In the genomic region with DNA sequence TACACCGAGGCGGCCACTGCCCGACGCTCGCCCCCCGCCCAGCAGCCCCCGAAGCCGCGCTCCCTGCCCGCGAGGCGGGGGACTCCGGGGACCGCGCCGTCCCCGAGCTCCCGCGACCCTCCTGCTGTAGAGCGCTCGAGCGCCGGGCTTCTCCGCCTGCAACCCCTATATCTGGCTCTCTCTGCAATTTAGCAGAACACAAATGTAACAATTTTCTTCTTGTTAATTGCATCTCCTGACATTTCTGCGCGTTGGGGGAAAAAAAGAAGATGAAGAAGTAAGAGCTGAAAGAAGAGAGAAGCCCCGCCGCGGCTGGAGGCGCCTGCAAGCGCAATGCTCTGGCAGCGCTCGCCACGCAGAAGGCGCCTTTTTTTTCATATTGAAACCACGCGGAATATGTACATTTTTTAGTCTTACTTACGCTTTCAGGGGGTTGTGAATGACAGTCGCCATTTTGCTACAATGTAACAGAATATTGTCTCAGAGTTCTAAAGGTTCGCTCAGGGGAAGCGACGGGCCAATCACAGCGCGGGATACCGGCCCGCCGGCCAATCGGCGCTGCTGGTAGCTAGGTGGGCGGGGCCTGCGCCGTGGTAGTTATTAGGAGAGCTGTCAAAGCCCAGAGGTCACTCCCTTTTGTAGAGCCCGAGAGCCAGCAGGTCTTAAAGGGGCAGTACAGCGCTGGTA, we compare ENCODE assay signal across 8 cellular contexts. TPM values are rescaled to one million over a fixed set of nuclear protein-coding genes. Genes with fewer than 3 reads are reported as not detected.
A peak's percentile ranks its signal among the peaks of the same experiment; 100 is the strongest.
DNase-seq lines count a peak whose midpoint lies in the region; ATAC-seq and TF ChIP-seq lines count a peak whose summit lies in the region.

A gene (minus strand): TSS at position 466 of the 687 bp plus-strand sequence. CDS start 13 bp downstream, at position 453.

- H3K4me3 ChIP-seq in A673 (ENCODE audit: low read depth, low read length, poor library complexity, severe bottlenecking) (peak within 1 kb of the TSS; percentile 85), smooth muscle cell (peak within 1 kb of the TSS; percentile 96)

- H3K27me3 ChIP-seq in A673 (replicated peaks; ENCODE audit: insufficient read depth, low read depth, low read length, poor library complexity): no peaks in the 10 kb centered on the region
- H3K27me3 ChIP-seq in smooth muscle cell (ENCODE audit: low read depth): peaks cover 38% of the 10 kb centered on the region

- intact Hi-C loops in A673 (cut with micrococcal nuclease; ENCODE audit: unreplicated experiment): no loop called here

- CTCF ChIA-PET in A673 (lab: Charles Lee) (interaction anchor here (0.7 to 1.5 kb wide), 4 partner anchors 10 to 380 kb away, joined by 3 to 5 read pairs (median 4); no protein-coding TSS in a partner anchor), WTC11 (lab: Charles Lee) (interaction anchor here (0.7 to 2.6 kb wide), 16 partner anchors 9 to 380 kb away, joined by 3 to 25 read pairs (median 4); no protein-coding TSS in a partner anchor)

- no peak within 1 kb of the TSS for H3K27ac Mint-ChIP-seq in WTC11
- H3K27ac Mint-ChIP-seq in immature natural killer cell: peak within 1 kb of the TSS; percentile 42 to 85 (median 73)

- H3K9me3 ChIP-seq in A673 (ENCODE audit: low read depth, low read length, poor library complexity, severe bottlenecking) (no peaks in the 10 kb centered on the region), smooth muscle cell (replicated peaks; ENCODE audit: low read depth) (no peaks in the 10 kb centered on the region)

- no peaks in the 10 kb centered on the region for H3K36me3 Mint-ChIP-seq in WTC11
- no peaks in the 10 kb centered on the region for H3K36me3 Mint-ChIP-seq in immature natural killer cell

- peaks cover 19% of the 10 kb centered on the region for H4K20me1 ChIP-seq in smooth muscle cell (ENCODE audit: low read depth)

- H2AFZ ChIP-seq in smooth muscle cell (ENCODE audit: low read depth): peak within 1 kb of the TSS; percentile 99

- WGBS in smooth muscle cell (ENCODE audit: low lambda C conversion rate): 1% methylated on average over 46 of the region's 54 CpGs

- peak within 1 kb of the TSS; percentile 88 for H3K4me2 ChIP-seq in smooth muscle cell

- H3K27ac ChIP-seq in A673 (ENCODE audit: low read depth, low read length, poor library complexity, severe bottlenecking) (peak within 1 kb of the TSS; percentile 80), caudate nucleus (ENCODE audit: low read depth, low read length) (peak within 1 kb of the TSS; percentile 67), smooth muscle cell (ENCODE audit: low read depth) (no peak within 1 kb of the TSS)

- no peaks in the 10 kb centered on the region for H3K36me3 ChIP-seq in A673 (ENCODE audit: insufficient read depth, low read length, poor library complexity, severe bottlenecking)
- H3K36me3 ChIP-seq in smooth muscle cell (ENCODE audit: low read depth): no peaks in the 10 kb centered on the region

- peaks cover 28% of the 10 kb centered on the region for H3K4me1 ChIP-seq in A673 (ENCODE audit: insufficient read depth, low read length, poor library complexity, severe bottlenecking)
- peaks cover 45% of the 10 kb centered on the region for H3K4me1 ChIP-seq in smooth muscle cell (ENCODE audit: low read depth)

- TF ChIP-seq CTCF in A673 (conservative IDR thresholded peaks at IDR 0.05; ENCODE audit: low read depth, low read length) (no peak), WTC11 (IDR thresholded peaks at IDR 0.05) (no peak), smooth muscle cell (IDR thresholded peaks at IDR 0.05; ENCODE audit: borderline replicate concordance, insufficient read depth, poor library complexity, severe bottlenecking) (no peak)

- H3K27me3 Mint-ChIP-seq in WTC11 (ENCODE audit: low read depth) (peaks cover 85% of the 10 kb centered on the region), immature natural killer cell (ENCODE audit: low read depth in 3 of 3) (peaks cover 17 to 34% (median 31%) of the 10 kb centered on the region in 3 donors)

- peaks cover 40% of the 10 kb centered on the region for H3K4me1 Mint-ChIP-seq in WTC11
- H3K4me1 Mint-ChIP-seq in immature natural killer cell: peaks cover 29 to 38% of the 10 kb centered on the region in 2 donors

- H3K9me3 Mint-ChIP-seq in WTC11 (no peaks in the 10 kb centered on the region), immature natural killer cell (no peaks in the 10 kb centered on the region)

- H3K4me3 Mint-ChIP-seq in WTC11: peak within 1 kb of the TSS; percentile 92
- H3K4me3 Mint-ChIP-seq in immature natural killer cell: peak within 1 kb of the TSS; percentile 94 to 99 (median 96)

- ATAC-seq in GM18907 (IDR thresholded peaks at IDR 0.05; ENCODE audit: unreplicated experiment): peak; percentile 97
- peak; percentile 98 for ATAC-seq in HG03175 (IDR thresholded peaks at IDR 0.05; ENCODE audit: unreplicated experiment)
- ATAC-seq in WTC11: peak; percentile 90

- H3K79me2 ChIP-seq in smooth muscle cell (ENCODE audit: low read depth): peaks cover 16% of the 10 kb centered on the region

- peak within 1 kb of the TSS; percentile 3 for H3K9ac ChIP-seq in smooth muscle cell (ENCODE audit: low read depth)

- no peaks in the 10 kb centered on the region for H3F3A ChIP-seq in smooth muscle cell (ENCODE audit: low read depth)

- POLR2A ChIA-PET in A673 (lab: Charles Lee; ENCODE audit: low non-redundant PET) (interaction anchor here (0.6 kb wide), 3 partner anchors 31 to 386 kb away, joined by 3 to 5 read pairs (median 5); no protein-coding TSS in a partner anchor), WTC11 (lab: Charles Lee) (interaction anchor here (0.6 to 1.1 kb wide), 2 partner anchors 10 to 487 kb away, joined by 3 to 4 read pairs; no protein-coding TSS in a partner anchor)

- DNase-seq in A673 (ENCODE audit: low spot score) (peak; percentile 97), NCI-H2227 (lab: John Stamatoyannopoulos, UW; ENCODE audit: unreplicated experiment) (peak; percentile 90), WTC11 (ENCODE audit: low spot score) (peak; percentile 98), caudate nucleus (lab: John Stamatoyannopoulos, UW) (peak; percentile 56 to 97 (median 92)), immature natural killer cell (peak; percentile 92 to 93 (median 92)), smooth muscle cell (lab: John Stamatoyannopoulos, UW; ENCODE audit: unreplicated experiment) (peak; percentile 75)

- no TSS peak for BruUV-seq in A673 (replicated peaks; lab: Mats Ljungman, UMichigan)

TF ChIP-seq in WTC11, 78 proteins besides CTCF, POLR2A, EP300 and RAD21:
- no peak for TF ChIP-seq MXD4 (CRISPR knock-in tag; IDR thresholded peaks at IDR 0.05; ENCODE audit: borderline replicate concordance)
- TF ChIP-seq, protein P1, sequence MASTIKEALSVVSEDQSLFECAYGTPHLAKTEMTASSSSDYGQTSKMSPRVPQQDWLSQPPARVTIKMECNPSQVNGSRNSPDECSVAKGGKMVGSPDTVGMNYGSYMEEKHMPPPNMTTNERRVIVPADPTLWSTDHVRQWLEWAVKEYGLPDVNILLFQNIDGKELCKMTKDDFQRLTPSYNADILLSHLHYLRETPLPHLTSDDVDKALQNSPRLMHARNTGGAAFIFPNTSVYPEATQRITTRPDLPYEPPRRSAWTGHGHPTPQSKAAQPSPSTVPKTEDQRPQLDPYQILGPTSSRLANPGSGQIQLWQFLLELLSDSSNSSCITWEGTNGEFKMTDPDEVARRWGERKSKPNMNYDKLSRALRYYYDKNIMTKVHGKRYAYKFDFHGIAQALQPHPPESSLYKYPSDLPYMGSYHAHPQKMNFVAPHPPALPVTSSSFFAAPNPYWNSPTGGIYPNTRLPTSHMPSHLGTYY (CRISPR knock-in tag; IDR thresholded peaks at IDR 0.05): no peak
- no peak for TF ChIP-seq JUN (CRISPR knock-in tag; IDR thresholded peaks at IDR 0.05)
- TF ChIP-seq, protein P2, sequence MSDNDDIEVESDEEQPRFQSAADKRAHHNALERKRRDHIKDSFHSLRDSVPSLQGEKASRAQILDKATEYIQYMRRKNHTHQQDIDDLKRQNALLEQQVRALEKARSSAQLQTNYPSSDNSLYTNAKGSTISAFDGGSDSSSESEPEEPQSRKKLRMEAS (CRISPR knock-in tag; IDR thresholded peaks at IDR 0.05): no peak
- TF ChIP-seq, protein P3, sequence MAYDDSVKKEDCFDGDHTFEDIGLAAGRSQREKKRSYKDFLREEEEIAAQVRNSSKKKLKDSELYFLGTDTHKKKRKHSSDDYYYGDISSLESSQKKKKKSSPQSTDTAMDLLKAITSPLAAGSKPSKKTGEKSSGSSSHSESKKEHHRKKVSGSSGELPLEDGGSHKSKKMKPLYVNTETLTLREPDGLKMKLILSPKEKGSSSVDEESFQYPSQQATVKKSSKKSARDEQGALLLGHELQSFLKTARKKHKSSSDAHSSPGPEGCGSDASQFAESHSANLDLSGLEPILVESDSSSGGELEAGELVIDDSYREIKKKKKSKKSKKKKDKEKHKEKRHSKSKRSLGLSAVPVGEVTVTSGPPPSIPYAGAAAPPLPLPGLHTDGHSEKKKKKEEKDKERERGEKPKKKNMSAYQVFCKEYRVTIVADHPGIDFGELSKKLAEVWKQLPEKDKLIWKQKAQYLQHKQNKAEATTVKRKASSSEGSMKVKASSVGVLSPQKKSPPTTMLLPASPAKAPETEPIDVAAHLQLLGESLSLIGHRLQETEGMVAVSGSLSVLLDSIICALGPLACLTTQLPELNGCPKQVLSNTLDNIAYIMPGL (CRISPR knock-in tag; IDR thresholded peaks at IDR 0.05): no peak
- TF ChIP-seq, protein P4, sequence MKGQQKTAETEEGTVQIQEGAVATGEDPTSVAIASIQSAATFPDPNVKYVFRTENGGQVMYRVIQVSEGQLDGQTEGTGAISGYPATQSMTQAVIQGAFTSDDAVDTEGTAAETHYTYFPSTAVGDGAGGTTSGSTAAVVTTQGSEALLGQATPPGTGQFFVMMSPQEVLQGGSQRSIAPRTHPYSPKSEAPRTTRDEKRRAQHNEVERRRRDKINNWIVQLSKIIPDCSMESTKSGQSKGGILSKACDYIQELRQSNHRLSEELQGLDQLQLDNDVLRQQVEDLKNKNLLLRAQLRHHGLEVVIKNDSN (CRISPR knock-in tag; IDR thresholded peaks at IDR 0.05): no peak
- TF ChIP-seq SP1 (CRISPR knock-in tag; conservative IDR thresholded peaks at IDR 0.05): 0 out of 2 replicates have a peak, but pooled peaks have one; percentile 23
- peak; percentile 66 for TF ChIP-seq NFYB (CRISPR knock-in tag; conservative IDR thresholded peaks at IDR 0.05; ENCODE audit: low read depth)

RNA-seq across cellular contexts. Expression of the gene that starts here (rescaled TPM):
- total RNA-seq in A673 (2021): 15.7 and 17.6 TPM in 2 replicates
- 0.31 to 0.53 TPM (median 0.32 TPM) in 3 replicates for total RNA-seq in WTC11 (2021)
- 1 to 10 TPM in 2 of 3 donors, not detected in 1; 1.5 to 1.8 TPM for polyA plus RNA-seq in immature natural killer cell
- total RNA-seq in smooth muscle cell: 10.8 and 12.6 TPM in 2 replicates
- 3.6 and 4.9 TPM in 2 replicates for polyA plus RNA-seq in smooth muscle cell

Comparison
In these comparisons a context has a peak if more than half of its experiments do, and no peak if none do; other contexts are left out.
1. Peak in DNase-seq and ATAC-seq in WTC11; RNA of the gene not detected or under 1 TPM.